ENCODE assay signal across 17 cellular contexts in genomic region chr2:165766326-165766927, GRCh38. TPM values are rescaled to one million over a fixed set of nuclear protein-coding genes. Genes with fewer than 3 reads are reported as not detected.
DNase-seq lines count a peak whose midpoint lies in the region; ATAC-seq, FAIRE-seq and TF ChIP-seq lines count a peak whose summit lies in the region.
"Had no signal": no experiment of that assay in that cellular context is flagged by ENCODE, and none has a peak within 500 bp of the region (broad histone marks: within the 10 kb centered on the region; RNA-seq: fewer than 3 reads in every experiment).

No MANE protein-coding gene starts in this region.

- no peaks in the 10 kb centered on the region for H3K9me3 Mint-ChIP-seq in GM23338
- no peaks in the 10 kb centered on the region for H3K9me3 Mint-ChIP-seq in immature natural killer cell
- H3K9me3 Mint-ChIP-seq: CD8-positive, alpha-beta T cell; H9; T-cell had no signal

- no peak overlapping the region for H3K27ac ChIP-seq in GM23338 (ENCODE audit: low read depth)
- no peak overlapping the region for H3K27ac ChIP-seq in small intestine (ENCODE audit: low read depth in 1 of 2, low read length in 1 of 2)
- H3K27ac ChIP-seq in heart left ventricle: no peak overlapping the region
- H3K27ac ChIP-seq: BLaER1 treated with 17β-estradiol and CSF1 and Interleukin-3, amounts not matched to agents 10 nM and 100 nM; Peyer's patch had no signal

- DNase-seq in GM23338 (ENCODE audit: low spot score) (no peak), NCI-H2029 (lab: John Stamatoyannopoulos, UW) (peak; percentile 11), immature natural killer cell (no peak), small intestine (peak; percentile 21), NCI-H2227 treated with DMSO at 0.1 percent for 48 hours (lab: John Stamatoyannopoulos, UW) (no peak), heart left ventricle (no peak), NAMALWA (ENCODE audit: low spot score) (no peak)
- DNase-seq: CD8-positive, alpha-beta T cell; DMS79 treated with DMSO at 0.1 percent for 48 hours; H9; IMR-90; MG63; NCI-H1092 treated with DMSO at 0.1 percent for 48 hours; NCI-H146; Peyer's patch; T-cell had no signal

- no peak for FAIRE-seq in small intestine (lab: Jason Lieb, UNC)

- no peak overlapping the region for H3K4me3 ChIP-seq in GM23338
- H3K4me3 ChIP-seq in small intestine (ENCODE audit: low read depth in 1 of 2, low read length in 2 of 2): no peak overlapping the region
- no peak overlapping the region for H3K4me3 ChIP-seq in heart left ventricle
- H3K4me3 ChIP-seq: BLaER1 treated with 17β-estradiol and CSF1 and Interleukin-3, amounts not matched to agents 10 nM and 100 nM; MG63; Peyer's patch had no signal

- H3K4me1 Mint-ChIP-seq in GM23338 (peaks cover 21% of the 10 kb centered on the region; the same call in 2 of the 3 replicates), immature natural killer cell (peaks cover 19 to 39% of the 10 kb centered on the region in 2 donors)
- H3K4me1 Mint-ChIP-seq: T-cell had no signal

- H3F3A ChIP-seq in GM23338 (replicated peaks; ENCODE audit: low read depth): no peaks in the 10 kb centered on the region

- H3K36me3 ChIP-seq in GM23338 (ENCODE audit: insufficient read depth): no peaks in the 10 kb centered on the region; the same call in 1 of the 2 replicates
- H3K36me3 ChIP-seq in small intestine (ENCODE audit: control insufficient read depth in 2 of 2, insufficient read depth in 2 of 2, low read length in 2 of 2): no peaks in the 10 kb centered on the region
- H3K36me3 ChIP-seq in heart left ventricle: no peaks in the 10 kb centered on the region
- H3K36me3 ChIP-seq: MG63 had no signal

- H3K4me1 ChIP-seq in GM23338 (ENCODE audit: insufficient read depth) (peaks cover 26% of the 10 kb centered on the region), small intestine (ENCODE audit: control insufficient read depth in 2 of 2, insufficient read depth in 1 of 2, low read depth in 1 of 2, low read length in 1 of 2) (no peaks in the 10 kb centered on the region), heart left ventricle (no peaks in the 10 kb centered on the region)
- H3K4me1 ChIP-seq: BLaER1 treated with 17β-estradiol and CSF1 and Interleukin-3, amounts not matched to agents 10 nM and 100 nM; Peyer's patch had no signal

- H3K4me3 Mint-ChIP-seq in GM23338: no peak overlapping the region
- no peak overlapping the region for H3K4me3 Mint-ChIP-seq in immature natural killer cell
- H3K4me3 Mint-ChIP-seq: CD8-positive, alpha-beta T cell; H9; T-cell had no signal

- H2AFZ ChIP-seq in GM23338: no peak overlapping the region

- H3K27ac Mint-ChIP-seq in GM23338 (peak overlapping the region; percentile 66; the same call in 1 of the 2 replicates), immature natural killer cell (peak overlapping the region in 4 of 6 donors; percentile 3 to 44 (median 12))
- H3K27ac Mint-ChIP-seq: CD8-positive, alpha-beta T cell; T-cell had no signal

- no peaks in the 10 kb centered on the region for H3K27me3 Mint-ChIP-seq in GM23338 (ENCODE audit: insufficient read depth, low read depth, poor library complexity)
- no peaks in the 10 kb centered on the region for H3K27me3 Mint-ChIP-seq in immature natural killer cell (ENCODE audit: low read depth in 3 of 3)
- H3K27me3 Mint-ChIP-seq: T-cell had no signal

- H3K27me3 ChIP-seq in GM23338 (ENCODE audit: insufficient read depth) (no peaks in the 10 kb centered on the region), small intestine (ENCODE audit: control insufficient read depth in 2 of 2, insufficient read depth in 2 of 2, low read length in 2 of 2) (no peaks in the 10 kb centered on the region), heart left ventricle (no peaks in the 10 kb centered on the region)
- H3K27me3 ChIP-seq: BLaER1 treated with 17β-estradiol and CSF1 and Interleukin-3, amounts not matched to agents 10 nM and 100 nM; MG63; Peyer's patch had no signal

- no peak for TF ChIP-seq POLR2A in heart left ventricle (IDR thresholded peaks at IDR 0.05)

- no peaks in the 10 kb centered on the region for H4K20me1 ChIP-seq in GM23338 (replicated peaks; ENCODE audit: insufficient read depth)

- H3K9me3 ChIP-seq in small intestine (ENCODE audit: control insufficient read depth, low read depth): no peaks in the 10 kb centered on the region
- H3K9me3 ChIP-seq in heart left ventricle: no peaks in the 10 kb centered on the region
- H3K9me3 ChIP-seq: BLaER1 treated with 17β-estradiol and CSF1 and Interleukin-3, amounts not matched to agents 10 nM and 100 nM; MG63; Peyer's patch had no signal

- H3K79me2 ChIP-seq in GM23338 (replicated peaks; ENCODE audit: insufficient read depth): peaks cover 65% of the 10 kb centered on the region

- no peak for TF ChIP-seq CTCF in GM23338 (conservative IDR thresholded peaks at IDR 0.05; ENCODE audit: low read depth in 2 of 2)
- TF ChIP-seq CTCF in heart left ventricle (IDR thresholded peaks at IDR 0.05): no peak

- intact Hi-C loops in heart left ventricle (cut with DNase I): loop anchor here in 1 of 10 donors (5.0 kb wide), 1 partner anchor 346 kb away; no protein-coding TSS in a partner anchor

- H3K9me2 ChIP-seq in GM23338 (ENCODE audit: insufficient read depth): no peaks in the 10 kb centered on the region

- ATAC-seq in GM23338 (no peak), heart left ventricle (no peak)
- ATAC-seq: CD8-positive, alpha-beta T cell; T-cell had no signal

- no peak overlapping the region for H3K4me2 ChIP-seq in GM23338
- H3K4me2 ChIP-seq: BLaER1 treated with 17β-estradiol and CSF1 and Interleukin-3, amounts not matched to agents 10 nM and 100 nM had no signal

- H3K36me3 Mint-ChIP-seq in GM23338 (ENCODE audit: low read depth): no peaks in the 10 kb centered on the region
- peaks cover 3% of the 10 kb centered on the region in 3 donors for H3K36me3 Mint-ChIP-seq in immature natural killer cell
- H3K36me3 Mint-ChIP-seq: CD8-positive, alpha-beta T cell had no signal

TF ChIP-seq in GM23338, 12 proteins besides CTCF, POLR2A, EP300 and RAD21 (continues in another document):
- no peak for TF ChIP-seq ZNF114 (CRISPR knock-in tag; IDR thresholded peaks at IDR 0.05)
- TF ChIP-seq ZNF462 (CRISPR knock-in tag; IDR thresholded peaks at IDR 0.05): no peak
- TF ChIP-seq EZH2phosphoT487 (IDR thresholded peaks at IDR 0.05; ENCODE audit: unreplicated experiment): no peak

RNA-seq across cellular contexts. Expression of gene GALNT3, which starts 27.6 kb away (rescaled TPM):
- total RNA-seq in GM23338 (2014; rRNA removed; shearing (Covaris generic)): 17.1 and 38.1 TPM in 2 replicates
- polyA plus RNA-seq in GM23338 (2016; fragmentation: Nextera tagmentation; extraction: Ambion mirVana): 16.8 and 20.8 TPM in 2 replicates
- 1 to 10 TPM; 7.2 to 7.6 (median 7.4) TPM for polyA plus RNA-seq in immature natural killer cell
- polyA plus RNA-seq in small intestine: 10 to 100 TPM; 21.6 to 39.0 (median 37.8) TPM
- total RNA-seq in heart left ventricle: 1 to 10 TPM in 1 of 9 donors, under 1 TPM in 4, not detected in 4; 0.10 to 1.2 (median 0.16) TPM
- under 1 TPM; 0.08 to 0.19 TPM for polyA plus RNA-seq in heart left ventricle

Comparison
In these comparisons a context has a peak if more than half of its experiments do, and no peak if none do; other contexts are left out.
1. DNase-seq: peak in NCI-H2029 (single experiment) and small intestine (single experiment); none in GM23338 (single experiment), immature natural killer cell (0 of 3), NCI-H2227 treated with DMSO at 0.1 percent for 48 hours (single experiment), heart left ventricle (0 of 5) and NAMALWA (single experiment).
2. RNA of gene GALNT3, which starts 27.6 kb away (polyA plus RNA-seq): 21.6 to 39.0 TPM in small intestine, 16.8 to 20.8 TPM in GM23338 and 7.2 to 7.6 TPM in immature natural killer cell; 0.08 to 0.19 TPM in heart left ventricle; every median in the first group is over 4 times any median in the second.